In the genomic region with DNA sequence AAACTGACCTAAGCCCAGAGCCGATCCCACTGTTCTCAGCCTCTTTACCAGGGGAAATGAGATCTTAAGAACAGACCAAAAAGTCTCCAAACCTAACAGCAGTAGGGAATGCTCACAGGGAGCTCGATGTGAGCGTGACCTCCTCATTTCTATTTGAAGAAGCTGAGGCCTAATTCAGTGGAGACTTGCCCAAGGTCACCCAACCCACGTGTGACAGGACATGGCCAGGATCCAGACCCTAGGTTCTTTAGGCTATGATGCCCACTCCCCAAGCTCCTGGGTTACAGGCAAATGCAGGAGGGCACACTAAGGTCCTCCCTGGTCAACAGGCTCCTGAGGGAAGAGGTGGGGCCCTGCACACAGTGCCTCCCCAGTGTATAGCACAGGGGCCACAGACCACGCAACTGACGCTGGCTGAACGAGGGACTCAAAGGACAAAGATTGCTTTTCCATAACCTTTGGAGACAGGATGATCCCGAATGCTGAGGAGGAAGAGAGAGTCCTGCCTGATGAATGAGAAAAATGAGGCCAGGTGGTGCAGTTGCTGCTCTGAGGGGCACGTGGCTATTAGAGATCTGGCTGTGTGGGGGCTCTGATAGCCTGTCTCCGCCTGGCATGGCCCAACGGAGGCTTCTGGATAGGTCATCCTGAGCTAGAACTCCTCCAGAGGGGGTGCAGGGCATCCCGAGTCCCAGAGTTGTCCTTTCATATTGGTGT, we compare ENCODE assay signal across 10 cellular contexts. TPM values are rescaled to one million over a fixed set of nuclear protein-coding genes. Genes with fewer than 3 reads are reported as not detected.
DNase-seq lines count a peak whose midpoint lies in the region; ATAC-seq and TF ChIP-seq lines count a peak whose summit lies in the region.
"Had no signal": no experiment of that assay in that cellular context is flagged by ENCODE, and none has a peak within 500 bp of the region (broad histone marks: within the 10 kb centered on the region; RNA-seq: fewer than 3 reads in every experiment).

No MANE protein-coding gene starts in this region.

- H3K36me3 Mint-ChIP-seq in activated T-cell treated with anti-CD3 and anti-CD28 coated beads, Interleukin-2, amount 50 U/mL, for 72 hours (ENCODE audit: insufficient read depth in 2 of 2), result peaks cover 6 to 26% of the 10 kb centered on the region in 2 donors

- H3K4me3 ChIP-seq in brain microvascular endothelial cell (ENCODE audit: low read depth, low read length) (no peak overlapping the region), mucosa of rectum (ENCODE audit: low read length in 2 of 2) (no peak overlapping the region), tibial nerve (no peak overlapping the region)
- H3K4me3 ChIP-seq: GM23338 had no signal

- peaks cover 62% of the 10 kb centered on the region for H3K4me1 Mint-ChIP-seq in activated T-cell treated with anti-CD3 and anti-CD28 coated beads, Interleukin-2, amount 50 U/mL, for 72 hours (ENCODE audit: low read depth)

- H3K27me3 ChIP-seq in brain microvascular endothelial cell (replicated peaks) (no peaks in the 10 kb centered on the region), mucosa of rectum (ENCODE audit: control insufficient read depth in 2 of 2, insufficient read depth in 2 of 2, low read length in 2 of 2) (no peaks in the 10 kb centered on the region), tibial nerve (no peaks in the 10 kb centered on the region)

- H3K4me3 Mint-ChIP-seq in activated T-cell treated with anti-CD3 and anti-CD28 coated beads, Interleukin-2, amount 50 U/mL, for 72 hours, result no peak overlapping the region
- H3K4me3 Mint-ChIP-seq: GM23338 had no signal

- no peaks in the 10 kb centered on the region for H3K27me3 Mint-ChIP-seq in activated T-cell treated with anti-CD3 and anti-CD28 coated beads, Interleukin-2, amount 50 U/mL, for 72 hours (ENCODE audit: low read depth)

- H3K4me1 ChIP-seq in mucosa of rectum (ENCODE audit: control insufficient read depth in 2 of 2, insufficient read depth in 2 of 2, low read length in 2 of 2) (peaks cover 54 to 56% of the 10 kb centered on the region in 2 donors), tibial nerve (peaks cover 0 to 97% (median 57%) of the 10 kb centered on the region in 4 donors)

- TF ChIP-seq CTCF in brain microvascular endothelial cell (IDR thresholded peaks at IDR 0.05; ENCODE audit: low read depth, low read length, missing control alignments), result no peak
- TF ChIP-seq CTCF in tibial nerve (IDR thresholded peaks at IDR 0.05), result no peak

- H3K9me3 ChIP-seq in mucosa of rectum (ENCODE audit: control insufficient read depth in 2 of 2, low read length in 2 of 2) (no peaks in the 10 kb centered on the region), tibial nerve (no peaks in the 10 kb centered on the region)

- peak overlapping the region; percentile 7 to 41 for H3K9ac ChIP-seq in mucosa of rectum (ENCODE audit: low read depth in 1 of 2, low read length in 2 of 2)

- peak overlapping the region; percentile 84 for H3K27ac Mint-ChIP-seq in activated T-cell treated with anti-CD3 and anti-CD28 coated beads, Interleukin-2, amount 50 U/mL, for 72 hours

- no peak for TF ChIP-seq EP300 in tibial nerve (IDR thresholded peaks at IDR 0.05)

- 64% methylated on average over 12 of the region's 12 CpGs for WGBS in tibial nerve, 2 donors

- no peak for ATAC-seq in activated T-cell treated with anti-CD3 and anti-CD28 coated beads, Interleukin-2, amount 50 U/mL, for 72 hours (replicated peaks in 1 of 2)

- H3K9me3 Mint-ChIP-seq in activated T-cell treated with anti-CD3 and anti-CD28 coated beads, Interleukin-2, amount 50 U/mL, for 72 hours, result no peaks in the 10 kb centered on the region
- H3K9me3 Mint-ChIP-seq: GM23338 had no signal

- H3K27ac ChIP-seq in brain microvascular endothelial cell (peak overlapping the region; percentile 54), mucosa of rectum (ENCODE audit: low read depth in 2 of 2, low read length in 2 of 2) (peak overlapping the region; percentile 38 to 69), tibial nerve (peak overlapping the region in 3 of 4 donors; percentile 52 to 75 (median 74))

- TF ChIP-seq POLR2A in tibial nerve (IDR thresholded peaks at IDR 0.05), result no peak

- DNase-seq in activated T-cell treated with anti-CD3 and anti-CD28 coated beads, Interleukin-2, amount 50 U/mL, for 72 hours, result no peak
- DNase-seq in activated T-cell treated with anti-CD3 and anti-CD28 coated beads, Interleukin-2, amount 50 U/mL, for 48 hours, result no peak
- DNase-seq in brain microvascular endothelial cell (no peak), tibial nerve (ENCODE audit: low spot score in 2 of 2) (no peak), 8988T (no peak), HPDE6-E6E7 (ENCODE audit: extremely low spot score) (no peak), amniotic stem cell (lab: John Stamatoyannopoulos, UW) (no peak)
- DNase-seq: retina had no signal

- H3K36me3 ChIP-seq in brain microvascular endothelial cell (replicated peaks) (peaks cover 33% of the 10 kb centered on the region), mucosa of rectum (ENCODE audit: control insufficient read depth in 2 of 2, insufficient read depth in 2 of 2, low read length in 2 of 2) (peaks cover 23 to 27% of the 10 kb centered on the region in 2 donors), tibial nerve (peaks cover 0 to 26% (median 8%) of the 10 kb centered on the region in 3 donors)

- in situ Hi-C loops in brain microvascular endothelial cell (cut with HindIII; ENCODE audit: low pct_ligation_motif_present, low sequenced_read_pairs), result no loop called here

RNA-seq across cellular contexts. Expression of a gene that starts 24.0 kb away (rescaled TPM):
- 10 to 100 TPM; 71.8 to 78.0 TPM for total RNA-seq in activated T-cell treated with anti-CD3 and anti-CD28 coated beads, Interleukin-2, amount 50 U/mL, for 72 hours
- 10 to 100 TPM in 3 of 4 donors, 1 to 10 TPM in 1; 9.6 to 15.6 (median 13.3) TPM for total RNA-seq in tibial nerve

RNA-seq across cellular contexts. Expression of a gene that starts 31.0 kb away (rescaled TPM):
- 1 to 10 TPM; 1.4 to 1.7 TPM for total RNA-seq in activated T-cell treated with anti-CD3 and anti-CD28 coated beads, Interleukin-2, amount 50 U/mL, for 72 hours
- not detected for total RNA-seq in tibial nerve
- total RNA-seq: GM23338 had no signal

Comparison
In these comparisons a context has a peak if more than half of its experiments do, and no peak if none do; other contexts are left out.
1. RNA of a gene that starts 24.0 kb away (total RNA-seq): 71.8 to 78.0 TPM in activated T-cell treated with anti-CD3 and anti-CD28 coated beads, Interleukin-2, amount 50 U/mL, for 72 hours; 9.6 to 15.6 TPM in tibial nerve; every median in the first group is over 4 times any median in the second.
2. Peak in every context shown above with its lines, with median percentiles within 50 percentile points of each other: H3K27ac ChIP-seq.